ENCODE assay signal across 14 cellular contexts in the genomic region with DNA sequence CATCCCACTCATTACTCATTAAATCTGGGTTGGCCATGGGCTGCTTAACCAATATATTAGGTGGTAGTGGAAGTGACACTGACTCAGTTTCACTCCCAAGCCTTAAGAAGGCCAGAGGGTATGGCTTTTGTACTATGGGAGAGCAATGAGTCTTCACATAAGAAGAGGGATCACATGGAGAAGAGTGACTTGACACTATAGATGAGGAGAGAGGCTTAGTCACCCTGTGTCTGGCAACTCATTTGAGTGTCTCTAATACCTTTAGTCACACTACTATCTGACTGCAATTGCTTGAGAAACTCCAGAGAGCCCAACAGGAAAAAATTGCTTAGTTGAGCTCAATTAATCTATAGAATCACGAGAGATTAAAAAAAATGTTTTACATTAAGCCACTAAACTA.
A peak's percentile ranks its signal among the peaks of the same experiment; 100 is the strongest.
DNase-seq lines count a peak whose midpoint lies in the region; ATAC-seq, FAIRE-seq and TF ChIP-seq lines count a peak whose summit lies in the region.
"Had no signal": no experiment of that assay in that cellular context is flagged by ENCODE, and none has a peak within 500 bp of the region (broad histone marks: within the 10 kb centered on the region; RNA-seq: fewer than 3 reads in every experiment).

No MANE protein-coding gene starts in this region.

- no peaks in the 10 kb centered on the region; the same call in 1 of the 2 replicates for H3K9me2 ChIP-seq in GM23248 (ENCODE audit: insufficient read depth)

- no peak for FAIRE-seq in frontal cortex (lab: Jason Lieb, UNC)
- FAIRE-seq: GM12878, HTR-8/SVneo had no signal

- no peaks in the 10 kb centered on the region for H3K36me3 Mint-ChIP-seq in naive thymus-derived CD4-positive, alpha-beta T cell

- peaks cover 67% of the 10 kb centered on the region for H3F3A ChIP-seq in GM23248 (ENCODE audit: insufficient read depth)

- no peaks in the 10 kb centered on the region for H3K27me3 Mint-ChIP-seq in naive thymus-derived CD4-positive, alpha-beta T cell

- H3K27me3 ChIP-seq in GM23248 (replicated peaks; ENCODE audit: insufficient read depth): no peaks in the 10 kb centered on the region
- no peaks in the 10 kb centered on the region for H3K27me3 ChIP-seq in naive thymus-derived CD4-positive, alpha-beta T cell (ENCODE audit: control insufficient read depth in 2 of 2, insufficient read depth in 2 of 2, low read length in 2 of 2)
- H3K27me3 ChIP-seq: SJSA1 had no signal

- CTCF ChIA-PET in naive thymus-derived CD4-positive, alpha-beta T cell (lab: Charles Lee): no interaction called here

- peak overlapping the region; percentile 21; the same call in 1 of the 2 replicates for H3K9ac ChIP-seq in GM23248

- ATAC-seq in HG02763 (IDR thresholded peaks at IDR 0.05; ENCODE audit: unreplicated experiment) (no peak), GM21447 (IDR thresholded peaks at IDR 0.05; ENCODE audit: unreplicated experiment) (no peak)
- no peak for ATAC-seq in naive thymus-derived CD4-positive, alpha-beta T cell
- ATAC-seq: GM12878 had no signal

- POLR2A ChIA-PET in naive thymus-derived CD4-positive, alpha-beta T cell (lab: Charles Lee): no interaction called here

- H3K9me3 Mint-ChIP-seq in naive thymus-derived CD4-positive, alpha-beta T cell: peaks cover 0 to 11% (median 0%) of the 10 kb centered on the region in 11 donors

- no peak overlapping the region for H3K4me3 Mint-ChIP-seq in naive thymus-derived CD4-positive, alpha-beta T cell

- TF ChIP-seq CTCF in foreskin fibroblast (IDR thresholded peaks at IDR 0.05; ENCODE audit: low read depth, low read length): no peak

- H3K79me2 ChIP-seq in GM23248 (ENCODE audit: insufficient read depth): no peaks in the 10 kb centered on the region

- no peak overlapping the region for H2AFZ ChIP-seq in GM23248

- H4K20me1 ChIP-seq in GM23248 (ENCODE audit: insufficient read depth): no peaks in the 10 kb centered on the region

- peaks cover 50% of the 10 kb centered on the region for H3K4me1 ChIP-seq in GM23248 (ENCODE audit: insufficient read depth)
- no peaks in the 10 kb centered on the region for H3K4me1 ChIP-seq in naive thymus-derived CD4-positive, alpha-beta T cell (ENCODE audit: control insufficient read depth in 2 of 2, insufficient read depth in 2 of 2, low read length in 2 of 2)

- intact Hi-C loops in naive thymus-derived CD4-positive, alpha-beta T cell (cut with micrococcal nuclease): no loop called here

- H3K36me3 ChIP-seq in GM23248 (ENCODE audit: low read depth): no peaks in the 10 kb centered on the region
- H3K36me3 ChIP-seq in naive thymus-derived CD4-positive, alpha-beta T cell (ENCODE audit: control insufficient read depth in 2 of 3, insufficient read depth in 3 of 3, low read length in 3 of 3): no peaks in the 10 kb centered on the region
- H3K36me3 ChIP-seq: SJSA1 had no signal

- 23% methylated on average over 1 of the region's 1 CpG for WGBS in GM23248 (ENCODE audit: low coverage in 1 of 2, low lambda C conversion rate in 2 of 2, missing lambda C conversion rate in 2 of 2), 2 experiments

- H3K27ac Mint-ChIP-seq in naive thymus-derived CD4-positive, alpha-beta T cell: peak overlapping the region in 1 of 9 donors; percentile 49

- in situ Hi-C loops in GM23248 (cut with MboI): no loop called here

- H3K9me3 ChIP-seq in GM23248 (ENCODE audit: low read depth): no peaks in the 10 kb centered on the region
- H3K9me3 ChIP-seq in naive thymus-derived CD4-positive, alpha-beta T cell (ENCODE audit: control insufficient read depth in 2 of 3, low read length in 3 of 3): no peaks in the 10 kb centered on the region
- H3K9me3 ChIP-seq: SJSA1 had no signal

- H3K4me3 ChIP-seq in GM23248: no peak overlapping the region
- H3K4me3 ChIP-seq in foreskin fibroblast (ENCODE audit: low read depth in 1 of 2, low read length in 2 of 2): no peak overlapping the region
- H3K4me3 ChIP-seq in naive thymus-derived CD4-positive, alpha-beta T cell (ENCODE audit: low read length): no peak overlapping the region
- H3K4me3 ChIP-seq: GM12878, SJSA1 had no signal

- H3K4me2 ChIP-seq in GM23248 (ENCODE audit: unreplicated experiment): peak overlapping the region; percentile 9

- no peaks in the 10 kb centered on the region for H3K4me1 Mint-ChIP-seq in naive thymus-derived CD4-positive, alpha-beta T cell

- peak; percentile 33 for DNase-seq in AG08395 (ENCODE audit: low spot score)
- DNase-seq in GM23248: peak; percentile 87
- DNase-seq in amniotic epithelial cell (ENCODE audit: low read depth): peak; percentile 17
- peak; percentile 6 to 16 for DNase-seq in foreskin fibroblast
- no peak for DNase-seq in frontal cortex (ENCODE audit: low spot score in 2 of 2)
- no peak for DNase-seq in naive thymus-derived CD4-positive, alpha-beta T cell
- DNase-seq: DMS53, NCI-H187, NCI-H748 treated with DMSO at 0.1 percent for 48 hours had no signal

- peak overlapping the region; percentile 76 for H3K27ac ChIP-seq in GM23248
- no peak overlapping the region for H3K27ac ChIP-seq in naive thymus-derived CD4-positive, alpha-beta T cell (ENCODE audit: low read depth, low read length)
- H3K27ac ChIP-seq: SJSA1 had no signal

Comparison
In these comparisons a context has a peak if more than half of its experiments do, and no peak if none do; other contexts are left out.
1. DNase-seq: peak in AG08395 (single experiment), GM23248 (single experiment), amniotic epithelial cell (single experiment) and foreskin fibroblast (2 of 2); none in frontal cortex (0 of 2) and naive thymus-derived CD4-positive, alpha-beta T cell (0 of 9).